Comparison of ENCODE assay signal across 12 cellular contexts in genomic region chr4:102687982-102688433, GRCh38.
DNase-seq lines count a peak whose midpoint lies in the region; ATAC-seq and TF ChIP-seq lines count a peak whose summit lies in the region.
"Had no signal": no experiment of that assay in that cellular context is flagged by ENCODE, and none has a peak within 500 bp of the region (broad histone marks: within the 10 kb centered on the region; RNA-seq: fewer than 3 reads in every experiment).

No MANE protein-coding gene starts in this region.

- peak overlapping the region; percentile 80 for H3K27ac ChIP-seq in foreskin keratinocyte

- no peak overlapping the region for H3K27ac Mint-ChIP-seq in glutamatergic neuron (ENCODE audit: unreplicated experiment)
- H3K27ac Mint-ChIP-seq: effector memory CD8-positive, alpha-beta T cell; immature natural killer cell had no signal

- no peaks in the 10 kb centered on the region for H3K27me3 Mint-ChIP-seq in glutamatergic neuron (ENCODE audit: unreplicated experiment)
- H3K27me3 Mint-ChIP-seq: effector memory CD8-positive, alpha-beta T cell had no signal

- no peak for DNase-seq in foreskin keratinocyte
- DNase-seq in glutamatergic neuron, result no peak
- DNase-seq in NCI-H226, result no peak
- DNase-seq in SKM-1 treated with dmso at 0.1 percent for 144 hours (lab: John Stamatoyannopoulos, UW; ENCODE audit: unreplicated experiment), result no peak
- no peak for DNase-seq in DMS 273 (lab: John Stamatoyannopoulos, UW; ENCODE audit: unreplicated experiment)
- DNase-seq: activated naive CD4-positive, alpha-beta T cell; effector memory CD8-positive, alpha-beta T cell; immature natural killer cell; NCI-H510A had no signal

- H3K36me3 Mint-ChIP-seq in glutamatergic neuron (ENCODE audit: unreplicated experiment), result no peaks in the 10 kb centered on the region

- H3K4me1 Mint-ChIP-seq in glutamatergic neuron (ENCODE audit: low read depth, unreplicated experiment), result no peaks in the 10 kb centered on the region
- H3K4me1 Mint-ChIP-seq: immature natural killer cell had no signal

- no peaks in the 10 kb centered on the region for H3K9me3 Mint-ChIP-seq in glutamatergic neuron (ENCODE audit: unreplicated experiment)
- H3K9me3 Mint-ChIP-seq: effector memory CD8-positive, alpha-beta T cell; immature natural killer cell had no signal

- H3K4me3 Mint-ChIP-seq in glutamatergic neuron (ENCODE audit: unreplicated experiment), result no peak overlapping the region
- H3K4me3 Mint-ChIP-seq: effector memory CD8-positive, alpha-beta T cell; immature natural killer cell had no signal

- peak; percentile 31 for ATAC-seq in GM18861 (IDR thresholded peaks at IDR 0.05; ENCODE audit: unreplicated experiment)
- peak; percentile 36 for ATAC-seq in GM21723 (IDR thresholded peaks at IDR 0.05; ENCODE audit: unreplicated experiment)
- peak; percentile 44 for ATAC-seq in HG03280 (IDR thresholded peaks at IDR 0.05; ENCODE audit: unreplicated experiment)
- ATAC-seq in foreskin keratinocyte, result peak; percentile 61
- ATAC-seq: effector memory CD8-positive, alpha-beta T cell had no signal

- no peak for TF ChIP-seq CTCF in foreskin keratinocyte (conservative IDR thresholded peaks at IDR 0.05)
- TF ChIP-seq CTCF in glutamatergic neuron (IDR thresholded peaks at IDR 0.05; ENCODE audit: partially characterized antibody, unreplicated experiment), result no peak

- H3K4me1 ChIP-seq in foreskin keratinocyte, result peaks cover 43% of the 10 kb centered on the region

- no peaks in the 10 kb centered on the region for H3K27me3 ChIP-seq in foreskin keratinocyte
